ENCODE assay signal across 8 cellular contexts in the genomic region with DNA sequence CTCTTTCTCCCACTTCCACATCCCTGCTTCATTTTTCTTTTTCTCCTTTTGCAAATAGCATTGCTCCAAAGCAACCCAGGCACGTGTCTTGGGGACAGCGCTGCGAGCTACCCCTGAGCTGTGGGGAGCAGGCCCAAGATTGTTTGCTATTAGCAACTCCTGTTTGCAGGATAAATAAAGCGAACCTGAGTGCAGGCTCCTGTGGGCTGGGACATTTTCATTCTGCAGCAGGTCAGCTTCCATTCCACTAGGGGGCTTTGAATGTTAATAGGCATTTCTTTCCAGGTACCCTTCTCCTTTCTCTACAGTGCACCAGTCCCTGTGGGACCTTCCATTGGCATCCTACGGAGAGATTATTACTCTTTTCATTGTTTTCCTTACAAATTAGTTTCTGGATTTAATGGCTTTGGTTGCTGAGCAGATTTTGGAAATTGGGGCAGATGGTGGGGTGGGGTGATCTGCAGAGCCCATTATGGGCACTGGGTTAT. TPM values are rescaled to one million over a fixed set of nuclear protein-coding genes. Genes with fewer than 3 reads are reported as not detected.
DNase-seq lines count a peak whose midpoint lies in the region; ATAC-seq and TF ChIP-seq lines count a peak whose summit lies in the region.

No MANE protein-coding gene starts in this region.

- H3K27me3 Mint-ChIP-seq in MCF 10A (ENCODE audit: insufficient read depth, unreplicated experiment): no peaks in the 10 kb centered on the region
- no peaks in the 10 kb centered on the region for H3K27me3 Mint-ChIP-seq in neural progenitor cell (ENCODE audit: insufficient read depth, low read depth)

- H3K36me3 ChIP-seq in neural progenitor cell: no peaks in the 10 kb centered on the region

- intact Hi-C loops in MCF 10A (cut with micrococcal nuclease): loop anchor here (1.0 kb wide), 1 partner anchor 54 kb away; a partner anchor contains a TSS
- intact Hi-C loops in posterior vena cava (cut with DNase I): no loop called here

- peak overlapping the region; percentile 25 for H3K4me2 ChIP-seq in neural progenitor cell

- no peak for ATAC-seq in HG03521 (IDR thresholded peaks at IDR 0.05; ENCODE audit: unreplicated experiment)

- BruUV-seq in MCF 10A (replicated peaks; lab: Mats Ljungman, UMichigan): no TSS peak

- CTCF ChIA-PET in MCF 10A (lab: Yijun Ruan, JAX): interaction anchor here (0.6 to 1.5 kb wide), 6 partner anchors 9 to 249 kb away, joined by 3 to 9 read pairs (median 4); no protein-coding TSS in a partner anchor

- no peaks in the 10 kb centered on the region for H3K36me3 Mint-ChIP-seq in MCF 10A (ENCODE audit: insufficient read depth, unreplicated experiment)
- H3K36me3 Mint-ChIP-seq in neural progenitor cell: no peaks in the 10 kb centered on the region

- TF ChIP-seq CTCF in MCF 10A (IDR thresholded peaks at IDR 0.05; ENCODE audit: unreplicated experiment) (peak; percentile 36), neural progenitor cell (IDR thresholded peaks at IDR 0.05) (peak; percentile 79)

- H3K27me3 ChIP-seq in neural progenitor cell: no peaks in the 10 kb centered on the region

- H3K4me1 Mint-ChIP-seq in MCF 10A (ENCODE audit: insufficient read depth, unreplicated experiment) (no peaks in the 10 kb centered on the region), neural progenitor cell (no peaks in the 10 kb centered on the region)

- H3K27ac Mint-ChIP-seq in MCF 10A (ENCODE audit: low read depth, unreplicated experiment): no peak overlapping the region
- no peak overlapping the region for H3K27ac Mint-ChIP-seq in neural progenitor cell

- in situ Hi-C loops in G401 (cut with HindIII; ENCODE audit: low sequenced_read_pairs): no loop called here

- H3K9ac ChIP-seq in neural progenitor cell: no peak overlapping the region

- peaks cover 40% of the 10 kb centered on the region for H3F3A ChIP-seq in neural progenitor cell (ENCODE audit: low read depth)

- H3K4me1 ChIP-seq in neural progenitor cell: peaks cover 47% of the 10 kb centered on the region

- no peaks in the 10 kb centered on the region for H4K20me1 ChIP-seq in neural progenitor cell (ENCODE audit: low read depth)

- no peaks in the 10 kb centered on the region for H3K79me2 ChIP-seq in neural progenitor cell (ENCODE audit: low read depth)

- H3K4me3 ChIP-seq in neural progenitor cell: no peak overlapping the region

- POLR2A ChIA-PET in MCF 10A (lab: Yijun Ruan, JAX): interaction anchor here (0.7 kb wide), 1 partner anchor 485 kb away, joined by 3 read pairs; no protein-coding TSS in a partner anchor

- no peak overlapping the region for H2AFZ ChIP-seq in neural progenitor cell (replicated peaks)

- no peak overlapping the region for H3K27ac ChIP-seq in neural progenitor cell

- no peaks in the 10 kb centered on the region for H3K9me3 Mint-ChIP-seq in MCF 10A (ENCODE audit: unreplicated experiment)
- no peaks in the 10 kb centered on the region for H3K9me3 Mint-ChIP-seq in neural progenitor cell

- H3K9me3 ChIP-seq in neural progenitor cell (ENCODE audit: low read depth): no peaks in the 10 kb centered on the region

- H3K4me3 Mint-ChIP-seq in MCF 10A (ENCODE audit: unreplicated experiment) (no peak overlapping the region), neural progenitor cell (no peak overlapping the region)

- DNase-seq in G401 (ENCODE audit: low spot score) (peak; percentile 16), Kasumi-1 (lab: John Stamatoyannopoulos, UW) (peak; percentile 19 to 53), MCF 10A (ENCODE audit: unreplicated experiment) (peak; percentile 27), neural progenitor cell (ENCODE audit: low spot score) (peak; percentile 70), posterior vena cava (ENCODE audit: low spot score) (no peak)
- DNase-seq in central memory CD4-positive, alpha-beta T cell: no peak
- no peak for DNase-seq in activated T-cell treated with anti-CD3 and anti-CD28 coated beads, Interleukin-2, amount 50 U/mL, for 1 hour

RNA-seq across cellular contexts. Expression of a gene that starts 54.0 kb away (rescaled TPM):
- 0.31 and 0.49 TPM in 2 replicates for total RNA-seq in G401 (2014; rRNA removed; shearing (Covaris generic))
- total RNA-seq in MCF 10A (2022) (0.20 and 0.30 TPM in 2 replicates), neural progenitor cell (ENCODE audit: low replicate concordance) (13.4 and 19.3 TPM in 2 replicates), posterior vena cava (100 to 1,000 TPM in 1 of 2 donors, 10 to 100 TPM in 1; 43.6 to 109 TPM)

Comparison
In these comparisons a context has a peak if more than half of its experiments do, and no peak if none do; other contexts are left out.
1. DNase-seq: peak in G401 (single experiment), Kasumi-1 (2 of 2), MCF 10A (single experiment) and neural progenitor cell (single experiment); none in posterior vena cava (single experiment), central memory CD4-positive, alpha-beta T cell (single experiment) and activated T-cell treated with anti-CD3 and anti-CD28 coated beads, Interleukin-2, amount 50 U/mL, for 1 hour (single experiment).